Comparison of ENCODE assay signal across 3 cellular contexts in genomic region chr5:17206021-17206420, GRCh38.
TF ChIP-seq lines count a peak whose summit lies in the region.

No MANE protein-coding gene starts in this region.

TF ChIP-seq in A549, 52 proteins besides CTCF, POLR2A, EP300 and RAD21 (continued from another document):
- TF ChIP-seq, protein P1, sequence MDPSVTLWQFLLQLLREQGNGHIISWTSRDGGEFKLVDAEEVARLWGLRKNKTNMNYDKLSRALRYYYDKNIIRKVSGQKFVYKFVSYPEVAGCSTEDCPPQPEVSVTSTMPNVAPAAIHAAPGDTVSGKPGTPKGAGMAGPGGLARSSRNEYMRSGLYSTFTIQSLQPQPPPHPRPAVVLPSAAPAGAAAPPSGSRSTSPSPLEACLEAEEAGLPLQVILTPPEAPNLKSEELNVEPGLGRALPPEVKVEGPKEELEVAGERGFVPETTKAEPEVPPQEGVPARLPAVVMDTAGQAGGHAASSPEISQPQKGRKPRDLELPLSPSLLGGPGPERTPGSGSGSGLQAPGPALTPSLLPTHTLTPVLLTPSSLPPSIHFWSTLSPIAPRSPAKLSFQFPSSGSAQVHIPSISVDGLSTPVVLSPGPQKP (IDR thresholded peaks at IDR 0.05; ENCODE audit: low read depth, low read length), result no peak
- TF ChIP-seq, protein P2, sequence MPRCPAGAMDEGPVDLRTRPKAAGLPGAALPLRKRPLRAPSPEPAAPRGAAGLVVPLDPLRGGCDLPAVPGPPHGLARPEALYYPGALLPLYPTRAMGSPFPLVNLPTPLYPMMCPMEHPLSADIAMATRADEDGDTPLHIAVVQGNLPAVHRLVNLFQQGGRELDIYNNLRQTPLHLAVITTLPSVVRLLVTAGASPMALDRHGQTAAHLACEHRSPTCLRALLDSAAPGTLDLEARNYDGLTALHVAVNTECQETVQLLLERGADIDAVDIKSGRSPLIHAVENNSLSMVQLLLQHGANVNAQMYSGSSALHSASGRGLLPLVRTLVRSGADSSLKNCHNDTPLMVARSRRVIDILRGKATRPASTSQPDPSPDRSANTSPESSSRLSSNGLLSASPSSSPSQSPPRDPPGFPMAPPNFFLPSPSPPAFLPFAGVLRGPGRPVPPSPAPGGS (IDR thresholded peaks at IDR 0.05), result no peak
- TF ChIP-seq, protein P3, sequence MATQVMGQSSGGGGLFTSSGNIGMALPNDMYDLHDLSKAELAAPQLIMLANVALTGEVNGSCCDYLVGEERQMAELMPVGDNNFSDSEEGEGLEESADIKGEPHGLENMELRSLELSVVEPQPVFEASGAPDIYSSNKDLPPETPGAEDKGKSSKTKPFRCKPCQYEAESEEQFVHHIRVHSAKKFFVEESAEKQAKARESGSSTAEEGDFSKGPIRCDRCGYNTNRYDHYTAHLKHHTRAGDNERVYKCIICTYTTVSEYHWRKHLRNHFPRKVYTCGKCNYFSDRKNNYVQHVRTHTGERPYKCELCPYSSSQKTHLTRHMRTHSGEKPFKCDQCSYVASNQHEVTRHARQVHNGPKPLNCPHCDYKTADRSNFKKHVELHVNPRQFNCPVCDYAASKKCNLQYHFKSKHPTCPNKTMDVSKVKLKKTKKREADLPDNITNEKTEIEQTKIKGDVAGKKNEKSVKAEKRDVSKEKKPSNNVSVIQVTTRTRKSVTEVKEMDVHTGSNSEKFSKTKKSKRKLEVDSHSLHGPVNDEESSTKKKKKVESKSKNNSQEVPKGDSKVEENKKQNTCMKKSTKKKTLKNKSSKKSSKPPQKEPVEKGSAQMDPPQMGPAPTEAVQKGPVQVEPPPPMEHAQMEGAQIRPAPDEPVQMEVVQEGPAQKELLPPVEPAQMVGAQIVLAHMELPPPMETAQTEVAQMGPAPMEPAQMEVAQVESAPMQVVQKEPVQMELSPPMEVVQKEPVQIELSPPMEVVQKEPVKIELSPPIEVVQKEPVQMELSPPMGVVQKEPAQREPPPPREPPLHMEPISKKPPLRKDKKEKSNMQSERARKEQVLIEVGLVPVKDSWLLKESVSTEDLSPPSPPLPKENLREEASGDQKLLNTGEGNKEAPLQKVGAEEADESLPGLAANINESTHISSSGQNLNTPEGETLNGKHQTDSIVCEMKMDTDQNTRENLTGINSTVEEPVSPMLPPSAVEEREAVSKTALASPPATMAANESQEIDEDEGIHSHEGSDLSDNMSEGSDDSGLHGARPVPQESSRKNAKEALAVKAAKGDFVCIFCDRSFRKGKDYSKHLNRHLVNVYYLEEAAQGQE (IDR thresholded peaks at IDR 0.05), result no peak
- TF ChIP-seq EHMT2 (IDR thresholded peaks at IDR 0.05; ENCODE audit: low read depth) (no peak), FOSB (CRISPR knock-in tag; IDR thresholded peaks at IDR 0.05) (no peak), SMC3 (IDR thresholded peaks at IDR 0.05) (no peak), TFCP2L1 (CRISPR knock-in tag; IDR thresholded peaks at IDR 0.05) (no peak), RARB (CRISPR knock-in tag; IDR thresholded peaks at IDR 0.05) (no peak)

TF ChIP-seq in HEK293, 187 proteins besides CTCF, POLR2A, EP300 and RAD21:
- TF ChIP-seq ZSCAN5A (tag by site-specific recombination; IDR thresholded peaks at IDR 0.05) (no peak), ZNF157 (tag by site-specific recombination; IDR thresholded peaks at IDR 0.05) (no peak), ZBTB21 (tag by site-specific recombination; IDR thresholded peaks at IDR 0.05) (no peak), ZNF266 (tag by site-specific recombination; IDR thresholded peaks at IDR 0.05; ENCODE audit: low read depth) (no peak), OSR2 (tag by site-specific recombination; IDR thresholded peaks at IDR 0.05) (0 out of 2 replicates have a peak, but pooled peaks have one; percentile 15)
- TF ChIP-seq, protein P4, sequence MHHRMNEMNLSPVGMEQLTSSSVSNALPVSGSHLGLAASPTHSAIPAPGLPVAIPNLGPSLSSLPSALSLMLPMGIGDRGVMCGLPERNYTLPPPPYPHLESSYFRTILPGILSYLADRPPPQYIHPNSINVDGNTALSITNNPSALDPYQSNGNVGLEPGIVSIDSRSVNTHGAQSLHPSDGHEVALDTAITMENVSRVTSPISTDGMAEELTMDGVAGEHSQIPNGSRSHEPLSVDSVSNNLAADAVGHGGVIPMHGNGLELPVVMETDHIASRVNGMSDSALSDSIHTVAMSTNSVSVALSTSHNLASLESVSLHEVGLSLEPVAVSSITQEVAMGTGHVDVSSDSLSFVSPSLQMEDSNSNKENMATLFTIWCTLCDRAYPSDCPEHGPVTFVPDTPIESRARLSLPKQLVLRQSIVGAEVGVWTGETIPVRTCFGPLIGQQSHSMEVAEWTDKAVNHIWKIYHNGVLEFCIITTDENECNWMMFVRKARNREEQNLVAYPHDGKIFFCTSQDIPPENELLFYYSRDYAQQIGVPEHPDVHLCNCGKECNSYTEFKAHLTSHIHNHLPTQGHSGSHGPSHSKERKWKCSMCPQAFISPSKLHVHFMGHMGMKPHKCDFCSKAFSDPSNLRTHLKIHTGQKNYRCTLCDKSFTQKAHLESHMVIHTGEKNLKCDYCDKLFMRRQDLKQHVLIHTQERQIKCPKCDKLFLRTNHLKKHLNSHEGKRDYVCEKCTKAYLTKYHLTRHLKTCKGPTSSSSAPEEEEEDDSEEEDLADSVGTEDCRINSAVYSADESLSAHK (tag by site-specific recombination; IDR thresholded peaks at IDR 0.05), result no peak

TF ChIP-seq in endothelial cell of umbilical vein, 7 proteins besides CTCF, POLR2A, EP300 and RAD21 (continued from another document):
- TF ChIP-seq GATA2 (IDR thresholded peaks at IDR 0.05; ENCODE audit: insufficient read depth, insufficient read length, low read depth, low read length) (no peak), JUN (IDR thresholded peaks at IDR 0.05; ENCODE audit: borderline replicate concordance, insufficient read depth, insufficient read length, low read depth) (no peak), MAX (IDR thresholded peaks at IDR 0.05; ENCODE audit: insufficient read depth, insufficient read length) (no peak), FOS (IDR thresholded peaks at IDR 0.05; ENCODE audit: borderline replicate concordance, insufficient read depth, low read length) (no peak)
